Comparison of ENCODE assay signal across 8 cellular contexts in genomic region chr3:101467310-101467663, GRCh38. TPM values are rescaled to one million over a fixed set of nuclear protein-coding genes. Genes with fewer than 3 reads are reported as not detected.
DNase-seq lines count a peak whose midpoint lies in the region; ATAC-seq, FAIRE-seq and TF ChIP-seq lines count a peak whose summit lies in the region.
"Not testable (repeated sequence)": the region's sequence is repeated elsewhere in the genome, so short reads cannot be mapped to it uniquely, and the experiment has no call there.

No MANE protein-coding gene starts in this region.

- H3K4me3 Mint-ChIP-seq in Calu3 (ENCODE audit: low read depth, unreplicated experiment), result peak overlapping the region; percentile 68
- H3K4me3 Mint-ChIP-seq in activated T-cell treated with anti-CD3 and anti-CD28 coated beads, Interleukin-2, amount 50 U/mL, for 24 hours, result peak overlapping the region; percentile 75
- H3K4me3 Mint-ChIP-seq in stimulated activated naive B cell treated with anti-CD40 and anti-IgM and Interleukin-4, amounts not matched to agents 10 μg/mL and 1 μg/mL and 100 μg/mL, for 72 hours, result not testable (repeated sequence)

- not testable (repeated sequence) for H3K79me1 ChIP-seq in mesendoderm (ENCODE audit: low read length)

- H3K27ac Mint-ChIP-seq in Calu3 (ENCODE audit: unreplicated experiment), result not testable (repeated sequence)
- peak overlapping the region; percentile 90 for H3K27ac Mint-ChIP-seq in activated T-cell treated with anti-CD3 and anti-CD28 coated beads, Interleukin-2, amount 50 U/mL, for 24 hours
- H3K27ac Mint-ChIP-seq in stimulated activated naive B cell treated with anti-CD40 and anti-IgM and Interleukin-4, amounts not matched to agents 10 μg/mL and 1 μg/mL and 100 μg/mL, for 72 hours, result peak overlapping the region; percentile 9

- not testable (repeated sequence) for H3K27me3 ChIP-seq in OCI-LY1 (ENCODE audit: insufficient read depth, low read length); K562 (ENCODE audit: control insufficient read depth in 2 of 2, insufficient read depth in 2 of 2, low read length in 2 of 2); left ventricle myocardium inferior (ENCODE audit: low read depth); mesendoderm (ENCODE audit: insufficient read depth, low read length, poor library complexity); neuron (ENCODE audit: insufficient read depth, low read length)

- not testable (repeated sequence) for TF ChIP-seq RAD21 in K562 (CRISPR knock-in tag; conservative IDR thresholded peaks at IDR 0.05 in 1 of 2, IDR thresholded peaks at IDR 0.05 in 1 of 2)

- not testable (repeated sequence) for H3K9me3 ChIP-seq in OCI-LY1 (ENCODE audit: low read length); K562 (replicated peaks; ENCODE audit: control insufficient read depth, insufficient read depth, low read depth, low read length); neuron (ENCODE audit: low read length)
- peaks cover 21% of the 10 kb centered on the region for H3K9me3 ChIP-seq in left ventricle myocardium inferior (replicated peaks)

- not testable (repeated sequence) for H3K4ac ChIP-seq in mesendoderm (ENCODE audit: low read depth, low read length)

- not testable (repeated sequence) for H2AFZ ChIP-seq in OCI-LY1 (ENCODE audit: low read length); neuron (ENCODE audit: low read depth, low read length)
- H2AFZ ChIP-seq in K562 (ENCODE audit: low read depth, low read length), result peak overlapping the region; percentile 89

- not testable (repeated sequence) for H3K9me1 ChIP-seq in K562 (ENCODE audit: control insufficient read depth, insufficient read depth, low read length)

- H3F3A ChIP-seq in OCI-LY1 (ENCODE audit: insufficient read depth, low read length), result not testable (repeated sequence)

- H2BK15ac ChIP-seq in mesendoderm (replicated peaks; ENCODE audit: low read depth), result not testable (repeated sequence)

- H4K5ac ChIP-seq in mesendoderm (ENCODE audit: low read length), result not testable (repeated sequence)

- not testable (repeated sequence) for H4K8ac ChIP-seq in mesendoderm (ENCODE audit: low read depth, low read length)

- H3K36me3 Mint-ChIP-seq in Calu3 (ENCODE audit: insufficient read depth, unreplicated experiment), result not testable (repeated sequence)
- H3K36me3 Mint-ChIP-seq in activated T-cell treated with anti-CD3 and anti-CD28 coated beads, Interleukin-2, amount 50 U/mL, for 24 hours (ENCODE audit: low read depth), result peaks cover 25% of the 10 kb centered on the region
- peaks cover 34 to 38% of the 10 kb centered on the region in 2 donors for H3K36me3 Mint-ChIP-seq in stimulated activated naive B cell treated with anti-CD40 and anti-IgM and Interleukin-4, amounts not matched to agents 10 μg/mL and 1 μg/mL and 100 μg/mL, for 72 hours

- not testable (repeated sequence) for TF ChIP-seq EP300 in K562 (IDR thresholded peaks at IDR 0.05; ENCODE audit: low read length)

- H3K9me3 Mint-ChIP-seq in Calu3 (ENCODE audit: low read depth, unreplicated experiment), result not testable (repeated sequence)
- H3K9me3 Mint-ChIP-seq in activated T-cell treated with anti-CD3 and anti-CD28 coated beads, Interleukin-2, amount 50 U/mL, for 24 hours, result peaks cover 14% of the 10 kb centered on the region
- peaks cover 0 to 18% of the 10 kb centered on the region in 2 donors for H3K9me3 Mint-ChIP-seq in stimulated activated naive B cell treated with anti-CD40 and anti-IgM and Interleukin-4, amounts not matched to agents 10 μg/mL and 1 μg/mL and 100 μg/mL, for 72 hours

- TF ChIP-seq CTCF in Calu3 (IDR thresholded peaks at IDR 0.05; ENCODE audit: unreplicated experiment); OCI-LY1 (IDR thresholded peaks at IDR 0.05; ENCODE audit: low read length); K562 (IDR thresholded peaks at IDR 0.05 in 2 of 3, conservative IDR thresholded peaks at IDR 0.05 in 1 of 3; ENCODE audit: insufficient read depth in 2 of 3, low read depth in 1 of 3, low read length in 3 of 3); left ventricle myocardium inferior (IDR thresholded peaks at IDR 0.05; ENCODE audit: borderline replicate concordance): not testable (repeated sequence)

- WGBS in K562 (ENCODE audit: insufficient coverage, low coverage, missing lambda C conversion rate), result 44% methylated on average over 3 of the region's 3 CpGs
- WGBS in mesendoderm (ENCODE audit: extremely low coverage, insufficient coverage, low lambda C conversion rate), result no CpG with 5 or more reads among the region's 3 CpGs

- in situ Hi-C loops in K562 (cut with MboI), result not testable (repeated sequence)

- H3K56ac ChIP-seq in mesendoderm (ENCODE audit: low read length), result peak overlapping the region; percentile 82

- not testable (repeated sequence) for H3K36me3 ChIP-seq in OCI-LY1 (ENCODE audit: insufficient read depth, low read length); K562 (ENCODE audit: control insufficient read depth, insufficient read depth, low read length); left ventricle myocardium inferior; mesendoderm (ENCODE audit: control insufficient read depth, insufficient read depth, low read length); neuron (ENCODE audit: insufficient read depth, low read length)

- POLR2A ChIA-PET in K562 (lab: Yijun Ruan, JAX), result interaction anchor here (0.6 to 1.4 kb wide), 3 partner anchors 12 to 53 kb away, joined by 3 to 6 read pairs (median 5); no protein-coding TSS in a partner anchor

- H3K4me1 Mint-ChIP-seq in Calu3 (ENCODE audit: low read depth, unreplicated experiment), result not testable (repeated sequence)
- H3K4me1 Mint-ChIP-seq in activated T-cell treated with anti-CD3 and anti-CD28 coated beads, Interleukin-2, amount 50 U/mL, for 24 hours (ENCODE audit: low read depth), result peaks cover 61% of the 10 kb centered on the region
- peaks cover 29 to 56% of the 10 kb centered on the region in 2 donors for H3K4me1 Mint-ChIP-seq in stimulated activated naive B cell treated with anti-CD40 and anti-IgM and Interleukin-4, amounts not matched to agents 10 μg/mL and 1 μg/mL and 100 μg/mL, for 72 hours

- H4K20me1 ChIP-seq in OCI-LY1 (ENCODE audit: insufficient read depth, low read length); K562 (replicated peaks; ENCODE audit: control insufficient read depth, insufficient read depth, low read length): not testable (repeated sequence)

- H3K9me2 ChIP-seq in OCI-LY1 (ENCODE audit: low read depth, low read length), result not testable (repeated sequence)

- peak overlapping the region; percentile 59 for H3K27ac ChIP-seq in OCI-LY1 (ENCODE audit: low read depth, low read length, poor library complexity, severe bottlenecking)
- H3K27ac ChIP-seq in K562 (ENCODE audit: extremely low read depth, low read depth, low read length), result peak overlapping the region; percentile 79; the same call in 2 of the 3 replicates
- H3K27ac ChIP-seq in left ventricle myocardium inferior (replicated peaks); mesendoderm (ENCODE audit: low read depth, low read length): not testable (repeated sequence)

- not testable (repeated sequence) for FAIRE-seq in K562 (lab: Jason Lieb, UNC)

- H3K23ac ChIP-seq in mesendoderm (ENCODE audit: low read length), result not testable (repeated sequence)

- not testable (repeated sequence) for H3K18ac ChIP-seq in mesendoderm (ENCODE audit: low read length)

- DNase-seq in Calu3; activated T-cell treated with anti-CD3 and anti-CD28 coated beads, Interleukin-2, amount 50 U/mL, for 24 hours; K562 (ENCODE audit: extremely low read depth in 1 of 4, low spot score in 3 of 4); left ventricle myocardium inferior; mesendoderm; stimulated activated naive B cell treated with anti-CD40 and anti-IgM and Interleukin-4, amounts not matched to agents 10 μg/mL and 1 μg/mL and 100 μg/mL, for 72 hours: not testable (repeated sequence)

- not testable (repeated sequence) for TF ChIP-seq POLR2A in K562 (conservative IDR thresholded peaks at IDR 0.05)

- peaks cover 12% of the 10 kb centered on the region for H3K79me2 ChIP-seq in OCI-LY1 (ENCODE audit: insufficient read depth, low read length)
- H3K79me2 ChIP-seq in K562 (ENCODE audit: control insufficient read depth, insufficient read depth, low read length), result peaks cover 31% of the 10 kb centered on the region
- H3K79me2 ChIP-seq in mesendoderm (ENCODE audit: control insufficient read depth, insufficient read depth, low read length), result not testable (repeated sequence)

- ATAC-seq in K562; stimulated activated naive B cell treated with anti-CD40 and anti-IgM and Interleukin-4, amounts not matched to agents 10 μg/mL and 1 μg/mL and 100 μg/mL, for 72 hours (replicated peaks): not testable (repeated sequence)

- H3K27me3 Mint-ChIP-seq in Calu3 (ENCODE audit: unreplicated experiment); activated T-cell treated with anti-CD3 and anti-CD28 coated beads, Interleukin-2, amount 50 U/mL, for 24 hours; stimulated activated naive B cell treated with anti-CD40 and anti-IgM and Interleukin-4, amounts not matched to agents 10 μg/mL and 1 μg/mL and 100 μg/mL, for 72 hours: not testable (repeated sequence)

- H3K9ac ChIP-seq in OCI-LY1 (ENCODE audit: low read length); mesendoderm (ENCODE audit: low read length): not testable (repeated sequence)
- peak overlapping the region in 1 of 2 experiments; percentile 35; a peak in 1 of 4 replicates for H3K9ac ChIP-seq in K562 (ENCODE audit: insufficient read depth in 1 of 2, low read depth in 2 of 2, low read length in 2 of 2)

- CTCF ChIA-PET in Calu3 (lab: Charles Lee); K562 (lab: Yijun Ruan, JAX; ENCODE audit: low intra/inter-chr PET ratio): not testable (repeated sequence)

- intact Hi-C loops in Calu3 (cut with micrococcal nuclease; ENCODE audit: unreplicated experiment); K562 (cut with micrococcal nuclease); left ventricle myocardium inferior (cut with micrococcal nuclease): not testable (repeated sequence)

- H2BK5ac ChIP-seq in mesendoderm (ENCODE audit: low read length), result not testable (repeated sequence)

- not testable (repeated sequence) for H2AK5ac ChIP-seq in mesendoderm (ENCODE audit: low read length)

- H2BK120ac ChIP-seq in mesendoderm (ENCODE audit: low read depth, low read length), result not testable (repeated sequence)

- H3K4me1 ChIP-seq in OCI-LY1 (ENCODE audit: insufficient read depth, low read length, severe bottlenecking), result peaks cover 17% of the 10 kb centered on the region
- H3K4me1 ChIP-seq in K562 (replicated peaks in 1 of 2; ENCODE audit: control insufficient read depth in 2 of 2, insufficient read depth in 2 of 2, low read length in 2 of 2); left ventricle myocardium inferior; mesendoderm (ENCODE audit: control insufficient read depth, low read depth, low read length); neuron (ENCODE audit: insufficient read depth, low read length): not testable (repeated sequence)

- peak overlapping the region; percentile 56; the same call in 1 of the 2 replicates for H3K4me2 ChIP-seq in OCI-LY1 (ENCODE audit: low read length)
- peak overlapping the region; percentile 81; the same call in 1 of the 2 replicates for H3K4me2 ChIP-seq in K562 (ENCODE audit: insufficient read depth, low read length)
- not testable (repeated sequence) for H3K4me2 ChIP-seq in mesendoderm (ENCODE audit: low read length)

- not testable (repeated sequence) for BruUV-seq in Calu3 (replicated peaks; lab: Mats Ljungman, UMichigan); K562 (replicated peaks; lab: Mats Ljungman, UMichigan)

- H3K4me3 ChIP-seq in OCI-LY1 (ENCODE audit: low read depth, low read length, poor library complexity, severe bottlenecking); K562; mesendoderm (ENCODE audit: low read length): not testable (repeated sequence)
- H3K4me3 ChIP-seq in left ventricle myocardium inferior (peak overlapping the region; percentile 39), neuron (ENCODE audit: low read length) (peak overlapping the region; percentile 37)

RNA-seq across cellular contexts. Expression of gene SENP7, which starts 45.7 kb away (rescaled TPM):
- total RNA-seq in Calu3 (2022) (11.9 and 12.0 TPM in 2 replicates), K562 (2014; rRNA removed) (7.0 and 8.7 TPM in 2 replicates), K562 (2014; rRNA removed; fragmentation: Illumina TruSeq; extraction: Trizol) (21.9 and 22.4 TPM in 2 replicates), K562 (2015; rRNA removed; fragmentation: Illumina TruSeq; extraction: Trizol) (18.8 and 21.7 TPM in 2 replicates), K562 (2021) (10.7 and 13.6 TPM in 2 replicates), left ventricle myocardium inferior (8.7 TPM)
- total RNA-seq in K562 (2011; cell fraction: chromatin; rRNA removed; ENCODE audit: low replicate concordance), result 29.4 and 103 TPM in 2 replicates
- 12.0 and 19.1 TPM in 2 replicates for total RNA-seq in K562 (2011; cell fraction: nucleolus; rRNA removed)
- total RNA-seq in K562 (2011; cell fraction: nucleoplasm; rRNA removed), result 41.1 and 61.4 TPM in 2 replicates
- polyA plus RNA-seq in K562 (2011; rRNA removed) (19.2 and 20.0 TPM in 2 replicates), K562 (2014; fragmentation: Illumina TruSeq; extraction: Trizol) (10.8 and 13.9 TPM in 2 replicates), K562 (2014; fragmentation: Nextera tagmentation; extraction: Ambion mirVana) (1 to 10 TPM; 4.1 to 8.3 TPM), K562 (2014; rRNA removed) (9.5 and 10.5 TPM in 2 replicates)
- 1.4 and 4.2 TPM in 2 replicates for polyA plus RNA-seq in K562 (2011; cell fraction: cytosol; rRNA removed)
- polyA plus RNA-seq in K562 (2011; cell fraction: nucleus; rRNA removed), result 25.2 and 41.2 TPM in 2 replicates
- 7.6 and 12.3 TPM in 2 replicates for polyA plus RNA-seq in K562 (2012)
- polyA minus RNA-seq in K562 (2011; rRNA and poly(A)+ RNA removed), result 40.7 and 57.5 TPM in 2 replicates
- polyA minus RNA-seq in K562 (2011; cell fraction: cytosol; rRNA and poly(A)+ RNA removed), result 7.2 and 7.6 TPM in 2 replicates
- polyA minus RNA-seq in K562 (2011; cell fraction: nucleus; rRNA and poly(A)+ RNA removed), result 33.8 and 67.3 TPM in 2 replicates
- 3.7 TPM for polyA plus RNA-seq in mesendoderm (2013, experiment 1 of 2)
- 3.6 TPM for polyA plus RNA-seq in mesendoderm (2013, experiment 2 of 2)
